In genomic region chr1:200409203-200409760, GRCh38 we compare ENCODE assay signal across 8 cellular contexts.
DNase-seq lines count a peak whose midpoint lies in the region; TF ChIP-seq lines count a peak whose summit lies in the region.

No MANE protein-coding gene starts in this region.

- CTCF ChIA-PET in GM10248 (lab: Yijun Ruan, JAX): interaction anchor here (0.8 kb wide), 1 partner anchor 25 kb away, joined by 4 read pairs; no protein-coding TSS in a partner anchor

- H3K27me3 ChIP-seq in HAP-1 (ENCODE audit: low read depth): no peaks in the 10 kb centered on the region
- no peaks in the 10 kb centered on the region for H3K27me3 ChIP-seq in adipocyte (replicated peaks; ENCODE audit: control insufficient read depth, insufficient read depth, low read length)
- H3K27me3 ChIP-seq in iPS-15b (ENCODE audit: control insufficient read depth, insufficient read depth, low read length): no peaks in the 10 kb centered on the region

- H3K9me3 ChIP-seq in HAP-1: no peaks in the 10 kb centered on the region; the same call in 1 of the 2 replicates
- H3K9me3 ChIP-seq in adipocyte (ENCODE audit: control insufficient read depth, low read length): no peaks in the 10 kb centered on the region
- no peaks in the 10 kb centered on the region for H3K9me3 ChIP-seq in iPS-15b (ENCODE audit: control insufficient read depth, insufficient read depth, low read length)

- DNase-seq in GM10248 (ENCODE audit: extremely low spot score) (peak; percentile 41), HAP-1 (ENCODE audit: low spot score in 2 of 2) (peak in 1 of 2 experiments; percentile 38), OCI-M1 (lab: John Stamatoyannopoulos, UW) (peak; percentile 45), adipocyte (ENCODE audit: low read depth) (peak; percentile 65), midbrain (lab: John Stamatoyannopoulos, UW) (no peak), NCI-H526 (lab: John Stamatoyannopoulos, UW) (no peak)
- DNase-seq in stimulated activated CD4-positive, alpha-beta T cell treated with anti-CD3 and anti-CD28 coated beads, Interleukin-12 subunit alpha, Interleukin-12 subunit beta, amount 100 ng/mL, for 24 hours (ENCODE audit: low read depth in 2 of 2): peak; percentile 9 to 20

- H3K4me3 ChIP-seq in HAP-1 (peak overlapping the region; percentile 91), adipocyte (ENCODE audit: low read length) (peak overlapping the region; percentile 90), iPS-15b (ENCODE audit: low read depth, low read length) (peak overlapping the region; percentile 71)

- H3K36me3 ChIP-seq in HAP-1 (replicated peaks): peaks cover 18% of the 10 kb centered on the region
- H3K36me3 ChIP-seq in adipocyte (ENCODE audit: control insufficient read depth, insufficient read depth, low read length, severe bottlenecking): peaks cover 21% of the 10 kb centered on the region
- peaks cover 29% of the 10 kb centered on the region for H3K36me3 ChIP-seq in iPS-15b (ENCODE audit: control insufficient read depth, insufficient read depth, low read length)

- H3K9ac ChIP-seq in adipocyte (ENCODE audit: low read length) (peak overlapping the region; percentile 97), iPS-15b (ENCODE audit: low read depth, low read length) (peak overlapping the region; percentile 79)

- in situ Hi-C loops in HAP-1 (cut with MboI; ENCODE audit: low sequenced_read_pairs): no loop called here

- H3K4me1 ChIP-seq in HAP-1: peaks cover 35% of the 10 kb centered on the region
- peaks cover 56% of the 10 kb centered on the region for H3K4me1 ChIP-seq in adipocyte (ENCODE audit: control insufficient read depth, insufficient read depth, low read length)
- H3K4me1 ChIP-seq in iPS-15b (ENCODE audit: control insufficient read depth, insufficient read depth, low read length): peaks cover 26% of the 10 kb centered on the region

- TF ChIP-seq CTCF in GM10248 (IDR thresholded peaks at IDR 0.05; ENCODE audit: control extremely low read depth, extremely low read depth, low read depth, missing control alignments): peak; percentile 8

- POLR2A ChIA-PET in GM10248 (lab: Yijun Ruan, JAX): interaction anchor here (1.0 kb wide), 1 partner anchor 8 kb away, joined by 3 read pairs; no protein-coding TSS in a partner anchor

Comparison
In these comparisons a context has a peak if more than half of its experiments do, and no peak if none do; other contexts are left out.
1. DNase-seq: peak in GM10248 (single experiment), OCI-M1 (single experiment), adipocyte (single experiment) and stimulated activated CD4-positive, alpha-beta T cell treated with anti-CD3 and anti-CD28 coated beads, Interleukin-12 subunit alpha, Interleukin-12 subunit beta, amount 100 ng/mL, for 24 hours (2 of 2); none in midbrain (single experiment) and NCI-H526 (0 of 2).
2. Peak in every context shown above with its lines, with median percentiles within 50 percentile points of each other: H3K4me3 ChIP-seq.